1 cellular context compared by ENCODE assay signal in the genomic region with DNA sequence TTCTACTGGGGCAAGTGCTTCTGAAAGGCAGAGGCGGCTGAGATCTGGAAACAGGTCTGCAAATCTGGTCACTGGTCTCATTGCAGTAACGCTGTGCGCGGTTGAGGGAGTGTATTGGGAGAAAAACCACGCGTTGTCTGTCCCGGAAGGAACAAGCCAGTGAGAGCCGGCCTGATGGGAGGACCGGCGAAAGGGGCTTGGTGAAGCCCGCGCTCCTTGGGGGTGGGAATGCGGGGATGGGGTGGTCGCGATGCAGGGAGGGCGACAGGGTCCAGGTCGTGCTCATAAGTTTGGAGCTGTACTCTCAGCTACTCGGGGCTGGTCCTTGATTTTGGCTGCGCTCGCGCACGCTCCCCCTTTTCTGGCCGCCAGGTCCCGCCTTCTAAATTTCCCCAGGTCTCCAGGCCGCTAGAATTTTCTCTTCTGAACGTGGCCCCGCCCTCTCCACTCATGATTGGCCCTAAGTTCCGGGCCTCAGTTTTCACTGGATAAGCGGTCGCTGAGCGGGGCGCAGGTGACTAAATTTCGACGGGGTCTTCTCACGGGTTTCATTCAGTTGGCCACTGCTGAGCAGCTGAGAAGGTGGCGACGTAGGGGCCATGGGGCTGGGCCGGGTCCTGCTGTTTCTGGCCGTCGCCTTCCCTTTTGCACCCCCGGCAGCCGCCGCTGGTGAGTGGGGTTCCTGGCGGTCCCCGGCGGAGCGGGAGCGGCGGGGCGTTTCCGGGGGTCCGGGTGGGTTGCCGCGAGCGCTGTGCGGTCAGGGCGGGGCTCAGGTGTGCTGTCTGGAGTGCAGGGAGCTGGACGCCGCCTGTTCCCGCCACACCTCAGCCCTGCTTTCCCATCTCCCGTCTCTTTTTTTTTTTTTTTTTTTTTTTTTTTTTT.
TF ChIP-seq lines count a peak whose summit lies in the region.

Gene MICB (plus strand): TSS at position 551 of the 882 bp plus-strand sequence. CDS start 49 bp downstream, at position 600.

TF ChIP-seq in HepG2, 621 proteins besides CTCF, POLR2A, EP300 and RAD21 (continued from another document):
- TF ChIP-seq, protein P1, sequence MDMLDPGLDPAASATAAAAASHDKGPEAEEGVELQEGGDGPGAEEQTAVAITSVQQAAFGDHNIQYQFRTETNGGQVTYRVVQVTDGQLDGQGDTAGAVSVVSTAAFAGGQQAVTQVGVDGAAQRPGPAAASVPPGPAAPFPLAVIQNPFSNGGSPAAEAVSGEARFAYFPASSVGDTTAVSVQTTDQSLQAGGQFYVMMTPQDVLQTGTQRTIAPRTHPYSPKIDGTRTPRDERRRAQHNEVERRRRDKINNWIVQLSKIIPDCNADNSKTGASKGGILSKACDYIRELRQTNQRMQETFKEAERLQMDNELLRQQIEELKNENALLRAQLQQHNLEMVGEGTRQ (IDR thresholded peaks at IDR 0.05; ENCODE audit: low read depth, low read length), result no peak
- TF ChIP-seq, protein P1 (CRISPR knock-in tag; IDR thresholded peaks at IDR 0.05; ENCODE audit: borderline replicate concordance), result 0 out of 2 replicates have a peak, but pooled peaks have one; percentile 25
- TF ChIP-seq BRD4 (CRISPR knock-in tag; IDR thresholded peaks at IDR 0.05) (no peak), KDM1A (CRISPR knock-in tag; IDR thresholded peaks at IDR 0.05) (no peak), ETV5 (CRISPR knock-in tag; IDR thresholded peaks at IDR 0.05; ENCODE audit: borderline replicate concordance) (peak; percentile 6; the same call in 1 of the 2 replicates), FOXM1 (CRISPR knock-in tag; IDR thresholded peaks at IDR 0.05) (no peak), ZNF724P (CRISPR knock-in tag; IDR thresholded peaks at IDR 0.05; ENCODE audit: borderline replicate concordance) (no peak), HOXA5 (CRISPR knock-in tag; IDR thresholded peaks at IDR 0.05) (peak; percentile 20; the same call in 1 of the 2 replicates), ZNF800 (CRISPR knock-in tag; IDR thresholded peaks at IDR 0.05) (peak; percentile 36; the same call in 1 of the 2 replicates), ZNF75D (CRISPR knock-in tag; IDR thresholded peaks at IDR 0.05; ENCODE audit: borderline replicate concordance) (no peak), ZIK1 (CRISPR knock-in tag; IDR thresholded peaks at IDR 0.05; ENCODE audit: borderline replicate concordance, low read depth) (no peak), PBX3 (CRISPR knock-in tag; IDR thresholded peaks at IDR 0.05; ENCODE audit: borderline replicate concordance) (no peak), ZNF180 (CRISPR knock-in tag; IDR thresholded peaks at IDR 0.05; ENCODE audit: borderline replicate concordance, low read depth) (no peak)
- TF ChIP-seq, protein P2, sequence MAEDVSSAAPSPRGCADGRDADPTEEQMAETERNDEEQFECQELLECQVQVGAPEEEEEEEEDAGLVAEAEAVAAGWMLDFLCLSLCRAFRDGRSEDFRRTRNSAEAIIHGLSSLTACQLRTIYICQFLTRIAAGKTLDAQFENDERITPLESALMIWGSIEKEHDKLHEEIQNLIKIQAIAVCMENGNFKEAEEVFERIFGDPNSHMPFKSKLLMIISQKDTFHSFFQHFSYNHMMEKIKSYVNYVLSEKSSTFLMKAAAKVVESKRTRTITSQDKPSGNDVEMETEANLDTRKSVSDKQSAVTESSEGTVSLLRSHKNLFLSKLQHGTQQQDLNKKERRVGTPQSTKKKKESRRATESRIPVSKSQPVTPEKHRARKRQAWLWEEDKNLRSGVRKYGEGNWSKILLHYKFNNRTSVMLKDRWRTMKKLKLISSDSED (CRISPR knock-in tag; IDR thresholded peaks at IDR 0.05), result no peak
